ENCODE assay signal across 25 cellular contexts in the genomic region with DNA sequence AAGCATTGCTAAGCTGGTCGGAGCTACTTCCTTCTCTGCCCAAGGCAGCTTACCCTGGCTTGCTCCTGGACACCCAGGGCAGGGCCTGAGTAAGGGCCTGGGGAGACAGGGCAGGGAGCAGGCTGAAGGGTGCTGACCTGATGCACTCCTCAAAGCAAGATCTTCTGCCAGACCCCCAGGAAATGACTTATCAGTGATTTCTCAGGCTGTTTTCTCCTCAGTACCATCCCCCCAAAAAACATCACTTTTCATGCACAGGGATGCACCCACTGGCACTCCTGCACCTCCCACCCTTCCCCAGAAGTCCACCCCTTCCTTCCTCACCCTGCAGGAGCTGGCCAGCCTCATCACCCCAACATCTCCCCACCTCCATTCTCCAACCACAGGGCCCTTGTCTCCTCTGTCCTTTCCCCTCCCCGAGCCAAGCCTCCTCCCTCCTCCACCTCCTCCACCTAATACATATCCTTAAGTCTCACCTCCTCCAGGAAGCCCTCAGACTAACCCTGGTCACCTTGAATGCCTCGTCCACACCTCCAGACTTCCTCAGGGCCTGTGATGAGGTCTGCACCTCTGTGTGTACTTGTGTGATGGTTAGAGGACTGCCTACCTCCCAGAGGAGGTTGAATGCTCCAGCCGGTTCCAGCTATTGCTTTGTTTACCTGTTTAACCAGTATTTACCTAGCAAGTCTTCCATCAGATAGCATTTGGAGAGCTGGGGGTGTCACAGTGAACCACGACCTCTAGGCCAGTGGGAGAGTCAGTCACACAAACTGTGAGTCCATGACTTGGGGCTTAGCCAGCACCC. TPM values are rescaled to one million over a fixed set of nuclear protein-coding genes. Genes with fewer than 3 reads are reported as not detected.
DNase-seq lines count a peak whose midpoint lies in the region; ATAC-seq and TF ChIP-seq lines count a peak whose summit lies in the region.
"Had no signal": no experiment of that assay in that cellular context is flagged by ENCODE, and none has a peak within 500 bp of the region (broad histone marks: within the 10 kb centered on the region; RNA-seq: fewer than 3 reads in every experiment).

No MANE protein-coding gene starts in this region.

- H3K9me3 Mint-ChIP-seq in activated CD4-positive, alpha-beta T cell treated with anti-CD3 and anti-CD28 coated beads, Interleukin-2, amount 10 ng/mL, durations not matched to agents 24 days and 14 days: no peaks in the 10 kb centered on the region
- no peaks in the 10 kb centered on the region for H3K9me3 Mint-ChIP-seq in effector memory CD8-positive, alpha-beta T cell
- H3K9me3 Mint-ChIP-seq: mesothelial cell of epicardium had no signal

- H3K79me2 ChIP-seq in osteoblast (ENCODE audit: insufficient read depth, low read length): no peaks in the 10 kb centered on the region

- DNase-seq in activated CD4-positive, alpha-beta T cell treated with anti-CD3 and anti-CD28 coated beads, Interleukin-2, amount 10 ng/mL, durations not matched to agents 24 days and 14 days: no peak
- DNase-seq in activated CD4-positive, alpha-beta T cell treated with anti-CD3 and anti-CD28 coated beads, Interleukin-2, amount 50 U/mL, for 48 hours: no peak
- DNase-seq in effector memory CD8-positive, alpha-beta T cell: no peak
- peak; percentile 87 for DNase-seq in osteoblast (ENCODE audit: insufficient read length, low spot score, missing footprints)
- no peak for DNase-seq in SW 1271 (lab: John Stamatoyannopoulos, UW)
- no peak for DNase-seq in upper lobe of right lung
- DNase-seq: activated CD8-positive, alpha-beta T cell treated with anti-CD3 and anti-CD28 coated beads, Interleukin-2, amount 10 ng/mL, durations not matched to agents 7 days and 5 days; activated T-cell treated with anti-CD3 and anti-CD28 coated beads, Interleukin-2, amount 50 U/mL, for 48 hours; dorsolateral prefrontal cortex; NCI-H1930; retina; spleen; stimulated activated CD4-positive, alpha-beta T cell treated with anti-CD3 and anti-CD28 coated beads, Interleukin-4, amount 100 ng/mL, for 4 hours; uterus had no signal

- no peak overlapping the region for H3K4me3 ChIP-seq in HEK293 (ENCODE audit: low read depth, low read length)
- H3K4me3 ChIP-seq in osteoblast (ENCODE audit: insufficient read depth, low read length): no peak overlapping the region
- no peak overlapping the region for H3K4me3 ChIP-seq in upper lobe of right lung
- H3K4me3 ChIP-seq: uterus had no signal

- POLR2A ChIA-PET in HEK293 (lab: Yijun Ruan, JAX): interaction anchor here (0.6 to 0.7 kb wide), 3 partner anchors 16 to 177 kb away, joined by 3 to 4 read pairs (median 4); partner anchors contain the start of gene AXIN1

- H3K4me1 Mint-ChIP-seq in activated CD4-positive, alpha-beta T cell treated with anti-CD3 and anti-CD28 coated beads, Interleukin-2, amount 10 ng/mL, durations not matched to agents 24 days and 14 days: peaks cover 12% of the 10 kb centered on the region
- peaks cover 5 to 6% of the 10 kb centered on the region in 2 donors for H3K4me1 Mint-ChIP-seq in effector memory CD8-positive, alpha-beta T cell (ENCODE audit: low read depth in 2 of 2)
- H3K4me1 Mint-ChIP-seq: mesothelial cell of epicardium had no signal

- H3K36me3 Mint-ChIP-seq in activated CD4-positive, alpha-beta T cell treated with anti-CD3 and anti-CD28 coated beads, Interleukin-2, amount 10 ng/mL, durations not matched to agents 24 days and 14 days (ENCODE audit: low read depth): no peaks in the 10 kb centered on the region
- H3K36me3 Mint-ChIP-seq in effector memory CD8-positive, alpha-beta T cell (ENCODE audit: insufficient read depth): peaks cover under 1% of the 10 kb centered on the region
- H3K36me3 Mint-ChIP-seq: mesothelial cell of epicardium had no signal

- H3K9me3 ChIP-seq in HEK293 (ENCODE audit: control insufficient read depth, insufficient read depth, low read depth, low read length) (no peaks in the 10 kb centered on the region), osteoblast (ENCODE audit: low read depth, low read length) (no peaks in the 10 kb centered on the region), upper lobe of right lung (no peaks in the 10 kb centered on the region)
- H3K9me3 ChIP-seq: gastroesophageal sphincter, neutrophil, spleen, uterus had no signal

- H3K4me2 ChIP-seq in osteoblast (ENCODE audit: insufficient read depth, low read length): no peak overlapping the region

- peaks cover 3% of the 10 kb centered on the region for H4K20me1 ChIP-seq in osteoblast (ENCODE audit: insufficient read depth, low read length)

- no peak overlapping the region for H3K27ac ChIP-seq in HEK293 (ENCODE audit: extremely low read depth, low read depth, low read length)
- no peak overlapping the region for H3K27ac ChIP-seq in osteoblast (ENCODE audit: low read depth, low read length)
- H3K27ac ChIP-seq in upper lobe of right lung: no peak overlapping the region
- H3K27ac ChIP-seq: C4-2B, dorsolateral prefrontal cortex, gastroesophageal sphincter, neutrophil, spleen, uterus had no signal

- peaks cover 46% of the 10 kb centered on the region for H3K27me3 ChIP-seq in osteoblast (ENCODE audit: insufficient read depth, low read length)
- peaks cover 64% of the 10 kb centered on the region for H3K27me3 ChIP-seq in upper lobe of right lung

- 0 out of 2 replicates have a peak, but pooled peaks cover 2% of the 10 kb centered on the region for H3K4me1 ChIP-seq in HEK293 (ENCODE audit: control insufficient read depth, insufficient read depth, low read length)
- H3K4me1 ChIP-seq in osteoblast (ENCODE audit: insufficient read depth, low read length): no peaks in the 10 kb centered on the region
- peaks cover 4% of the 10 kb centered on the region for H3K4me1 ChIP-seq in upper lobe of right lung

- H3K36me3 ChIP-seq in HEK293 (ENCODE audit: control insufficient read depth in 2 of 2, insufficient read depth in 1 of 2, low read length in 2 of 2) (no peaks in the 10 kb centered on the region), osteoblast (ENCODE audit: insufficient read depth, low read length) (no peaks in the 10 kb centered on the region), upper lobe of right lung (no peaks in the 10 kb centered on the region)
- H3K36me3 ChIP-seq: gastroesophageal sphincter, neutrophil, spleen, uterus had no signal

- H3K27ac Mint-ChIP-seq in activated CD4-positive, alpha-beta T cell treated with anti-CD3 and anti-CD28 coated beads, Interleukin-2, amount 10 ng/mL, durations not matched to agents 24 days and 14 days: no peak overlapping the region
- H3K27ac Mint-ChIP-seq in effector memory CD8-positive, alpha-beta T cell: no peak overlapping the region
- H3K27ac Mint-ChIP-seq: activated CD8-positive, alpha-beta T cell treated with anti-CD3 and anti-CD28 coated beads, Interleukin-2, amount 10 ng/mL, durations not matched to agents 7 days and 5 days; mesothelial cell of epicardium had no signal

- TF ChIP-seq CTCF in HEK293 (tag by site-specific recombination; IDR thresholded peaks at IDR 0.05) (no peak), osteoblast (IDR thresholded peaks at IDR 0.05; ENCODE audit: extremely low read depth, low read depth, low read length) (no peak), upper lobe of right lung (IDR thresholded peaks at IDR 0.05) (no peak)

- H3K4me3 Mint-ChIP-seq in activated CD4-positive, alpha-beta T cell treated with anti-CD3 and anti-CD28 coated beads, Interleukin-2, amount 10 ng/mL, durations not matched to agents 24 days and 14 days: peak overlapping the region; percentile 32
- peak overlapping the region; percentile 44 to 49 for H3K4me3 Mint-ChIP-seq in effector memory CD8-positive, alpha-beta T cell
- H3K4me3 Mint-ChIP-seq: activated CD8-positive, alpha-beta T cell treated with anti-CD3 and anti-CD28 coated beads, Interleukin-2, amount 10 ng/mL, durations not matched to agents 7 days and 5 days had no signal

- no peak overlapping the region for H2AFZ ChIP-seq in osteoblast (ENCODE audit: low read length)

- H3K27me3 Mint-ChIP-seq in activated CD4-positive, alpha-beta T cell treated with anti-CD3 and anti-CD28 coated beads, Interleukin-2, amount 10 ng/mL, durations not matched to agents 24 days and 14 days: peaks cover 57% of the 10 kb centered on the region
- peaks cover 58 to 63% of the 10 kb centered on the region in 2 donors for H3K27me3 Mint-ChIP-seq in effector memory CD8-positive, alpha-beta T cell

- ATAC-seq in effector memory CD8-positive, alpha-beta T cell (replicated peaks): no peak
- ATAC-seq in GM18519 (IDR thresholded peaks at IDR 0.05; ENCODE audit: low FRiP score, unreplicated experiment) (no peak), upper lobe of right lung (no peak)
- ATAC-seq: gastroesophageal sphincter had no signal

- CTCF ChIA-PET in HEK293 (lab: Yijun Ruan, JAX): interaction anchor here (1.1 to 1.2 kb wide), 3 partner anchors 55 to 78 kb away, joined by 3 read pairs; no protein-coding TSS in a partner anchor

- intact Hi-C loops in activated CD4-positive, alpha-beta T cell treated with anti-CD3 and anti-CD28 coated beads, Interleukin-2, amount 10 ng/mL, durations not matched to agents 24 days and 14 days (cut with micrococcal nuclease): no loop called here
- intact Hi-C loops in upper lobe of right lung (cut with DNase I): no loop called here

TF ChIP-seq in HEK293, 187 proteins besides CTCF, POLR2A, EP300 and RAD21 (continues in another document):
- TF ChIP-seq TRIM28 (IDR thresholded peaks at IDR 0.05; ENCODE audit: borderline replicate concordance, low read length): no peak
- TF ChIP-seq ZNF202 (tag by site-specific recombination; IDR thresholded peaks at IDR 0.05; ENCODE audit: borderline replicate concordance): no peak
- TF ChIP-seq YY2 (tag by site-specific recombination; IDR thresholded peaks at IDR 0.05): no peak
- peak; percentile 36; the same call in 1 of the 2 replicates for TF ChIP-seq ZNF623 (tag by site-specific recombination; IDR thresholded peaks at IDR 0.05)
- TF ChIP-seq ZNF341 (tag by site-specific recombination; IDR thresholded peaks at IDR 0.05; ENCODE audit: low read depth): peak; percentile 70

RNA-seq across cellular contexts. Expression of gene HBA1, which starts 1.1 kb away (rescaled TPM):
- not detected in 2 replicates for total RNA-seq in activated CD4-positive, alpha-beta T cell treated with anti-CD3 and anti-CD28 coated beads, Interleukin-2, amount 10 ng/mL, durations not matched to agents 24 days and 14 days
- total RNA-seq in osteoblast: not detected in 2 replicates
- 241 TPM for total RNA-seq in upper lobe of right lung
- total RNA-seq: activated CD8-positive, alpha-beta T cell treated with anti-CD3 and anti-CD28 coated beads, Interleukin-2, amount 10 ng/mL, durations not matched to agents 7 days and 5 days; mesothelial cell of epicardium; RPMI7951 had no signal

RNA-seq across cellular contexts. Expression of gene HBA2, which starts 2.7 kb away (rescaled TPM):
- 0.33 TPM in 1 of 2 replicates, not detected in the other for total RNA-seq in activated CD4-positive, alpha-beta T cell treated with anti-CD3 and anti-CD28 coated beads, Interleukin-2, amount 10 ng/mL, durations not matched to agents 24 days and 14 days
- not detected in 2 replicates for total RNA-seq in osteoblast
- total RNA-seq in upper lobe of right lung: 248 TPM
- total RNA-seq: activated CD8-positive, alpha-beta T cell treated with anti-CD3 and anti-CD28 coated beads, Interleukin-2, amount 10 ng/mL, durations not matched to agents 7 days and 5 days; mesothelial cell of epicardium; NCI-H460; RPMI7951 had no signal

RNA-seq across cellular contexts. Expression of gene HBQ1, which starts 4.9 kb away (rescaled TPM):
- total RNA-seq in activated CD4-positive, alpha-beta T cell treated with anti-CD3 and anti-CD28 coated beads, Interleukin-2, amount 10 ng/mL, durations not matched to agents 24 days and 14 days: 0.69 and 1.6 TPM in 2 replicates
- total RNA-seq in osteoblast: not detected in 2 replicates
- not detected for total RNA-seq in upper lobe of right lung
- total RNA-seq: activated CD8-positive, alpha-beta T cell treated with anti-CD3 and anti-CD28 coated beads, Interleukin-2, amount 10 ng/mL, durations not matched to agents 7 days and 5 days; cardiac septum; esophagus mucosa; gastroesophageal sphincter; RPMI7951; subcutaneous adipose tissue had no signal

RNA-seq across cellular contexts. Expression of gene HBM, which starts 9.6 kb away (rescaled TPM):
- total RNA-seq in activated CD4-positive, alpha-beta T cell treated with anti-CD3 and anti-CD28 coated beads, Interleukin-2, amount 10 ng/mL, durations not matched to agents 24 days and 14 days: not detected in 2 replicates
- not detected in 2 replicates for total RNA-seq in osteoblast
- total RNA-seq in upper lobe of right lung: not detected
- total RNA-seq: activated CD8-positive, alpha-beta T cell treated with anti-CD3 and anti-CD28 coated beads, Interleukin-2, amount 10 ng/mL, durations not matched to agents 7 days and 5 days; esophagus mucosa; mesothelial cell of epicardium; NCI-H460; RPMI7951 had no signal

RNA-seq across cellular contexts. Expression of gene HBZ, which starts 22.9 kb away (rescaled TPM):
- not detected in 2 replicates for total RNA-seq in activated CD4-positive, alpha-beta T cell treated with anti-CD3 and anti-CD28 coated beads, Interleukin-2, amount 10 ng/mL, durations not matched to agents 24 days and 14 days
- total RNA-seq in osteoblast (not detected in 2 replicates), upper lobe of right lung (not detected)
- total RNA-seq: activated CD8-positive, alpha-beta T cell treated with anti-CD3 and anti-CD28 coated beads, Interleukin-2, amount 10 ng/mL, durations not matched to agents 7 days and 5 days; cardiac septum; esophagus mucosa; gastroesophageal sphincter; mesothelial cell of epicardium; NCI-H460; RPMI7951 had no signal
